ENCODE assay signal across 1 cellular context in genomic region chr14:91139776-91140175, GRCh38.
TF ChIP-seq lines count a peak whose summit lies in the region.

No MANE protein-coding gene starts in this region.

TF ChIP-seq in SK-N-SH treated with all-trans-retinoic acid at 6 μM for 48 hours, 23 proteins besides CTCF, POLR2A, EP300 and RAD21 (continued from another document):
- TF ChIP-seq POU6F1 (CRISPR knock-in tag; IDR thresholded peaks at IDR 0.05; ENCODE audit: borderline replicate concordance, low read depth) (no peak), TSHZ2 (CRISPR knock-in tag; IDR thresholded peaks at IDR 0.05) (no peak), CSDC2 (CRISPR knock-in tag; IDR thresholded peaks at IDR 0.05) (no peak), ZNF70 (CRISPR knock-in tag; IDR thresholded peaks at IDR 0.05) (no peak), SNAI2 (CRISPR knock-in tag; IDR thresholded peaks at IDR 0.05) (no peak), TCF4 (CRISPR knock-in tag; IDR thresholded peaks at IDR 0.05; ENCODE audit: borderline replicate concordance) (no peak), BACH2 (CRISPR knock-in tag; IDR thresholded peaks at IDR 0.05; ENCODE audit: borderline replicate concordance) (no peak), CSRNP3 (CRISPR knock-in tag; IDR thresholded peaks at IDR 0.05) (no peak), RARB (CRISPR knock-in tag; IDR thresholded peaks at IDR 0.05) (no peak), ZFP30 (CRISPR knock-in tag; IDR thresholded peaks at IDR 0.05) (no peak), ZFP3 (CRISPR knock-in tag; IDR thresholded peaks at IDR 0.05) (no peak), GLIS3 (CRISPR knock-in tag; IDR thresholded peaks at IDR 0.05) (no peak), OSR1 (CRISPR knock-in tag; IDR thresholded peaks at IDR 0.05) (no peak), ZNF565 (CRISPR knock-in tag; conservative IDR thresholded peaks at IDR 0.05; ENCODE audit: low read depth) (no peak)
TF ChIP-seq in SK-N-SH treated with all-trans-retinoic acid at 6 μM for 48 hours: peak in this region for 0.
